Comparison of ENCODE assay signal across 8 cellular contexts in the genomic region with DNA sequence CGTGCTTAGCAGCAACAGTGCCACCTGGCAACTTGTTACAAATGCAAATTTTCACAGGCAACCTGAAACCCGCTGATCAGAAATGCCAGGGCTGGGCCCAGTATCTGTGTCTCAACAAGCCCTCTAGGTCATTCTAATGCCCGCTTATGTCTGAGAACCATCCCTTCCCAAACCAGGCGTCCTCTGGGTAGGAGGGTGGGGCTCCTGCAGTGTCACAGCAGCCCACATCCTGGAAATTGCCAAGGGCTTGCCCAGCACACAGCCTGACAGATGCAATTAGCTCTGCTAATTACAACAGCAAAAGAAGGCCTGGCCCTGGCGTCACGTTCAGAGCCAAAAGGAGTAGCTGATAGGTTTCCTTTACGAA. TPM values are rescaled to one million over a fixed set of nuclear protein-coding genes. Genes with fewer than 3 reads are reported as not detected.
DNase-seq lines count a peak whose midpoint lies in the region; TF ChIP-seq lines count a peak whose summit lies in the region.

No MANE protein-coding gene starts in this region.

- no peak for TF ChIP-seq CTCF in testis (IDR thresholded peaks at IDR 0.05)

- H3K4me1 Mint-ChIP-seq in activated T-cell treated with anti-CD3 and anti-CD28 coated beads, Interleukin-2, amount 50 U/mL, for 24 hours (ENCODE audit: low read depth): peaks cover 96% of the 10 kb centered on the region
- peaks cover 99% of the 10 kb centered on the region for H3K4me1 Mint-ChIP-seq in stimulated activated naive CD8-positive, alpha-beta T cell treated with anti-CD3 and anti-CD28 coated beads, Interleukin-15, Interleukin-2, amounts not matched to agents 100 ng/mL and 50 ng/mL, for 24 hours (ENCODE audit: low read depth)

- H3K4me3 ChIP-seq in testis: no peak overlapping the region

- H3K9me3 Mint-ChIP-seq in activated T-cell treated with anti-CD3 and anti-CD28 coated beads, Interleukin-2, amount 50 U/mL, for 24 hours: no peaks in the 10 kb centered on the region
- H3K9me3 Mint-ChIP-seq in stimulated activated naive CD8-positive, alpha-beta T cell treated with anti-CD3 and anti-CD28 coated beads, Interleukin-15, Interleukin-2, amounts not matched to agents 100 ng/mL and 50 ng/mL, for 24 hours: no peaks in the 10 kb centered on the region

- H3K27ac ChIP-seq in epithelial cell of prostate: peak overlapping the region; percentile 100
- H3K27ac ChIP-seq in testis: no peak overlapping the region

- DNase-seq in activated T-cell treated with anti-CD3 and anti-CD28 coated beads, Interleukin-2, amount 50 U/mL, for 24 hours: peak; percentile 45
- DNase-seq in activated T-cell treated with anti-CD3 and anti-CD28 coated beads, Interleukin-2, amount 50 U/mL, for 48 hours: no peak
- DNase-seq in NCI-H526 (lab: John Stamatoyannopoulos, UW): peak; percentile 72 to 87
- no peak for DNase-seq in epithelial cell of prostate (ENCODE audit: low read depth, low spot score)
- no peak for DNase-seq in testis
- DNase-seq in kidney tubule cell (ENCODE audit: low spot score): no peak
- no peak for DNase-seq in NCI-H2029 (lab: John Stamatoyannopoulos, UW)

- peak overlapping the region; percentile 19 for H3K4me3 Mint-ChIP-seq in activated T-cell treated with anti-CD3 and anti-CD28 coated beads, Interleukin-2, amount 50 U/mL, for 24 hours
- H3K4me3 Mint-ChIP-seq in stimulated activated naive CD8-positive, alpha-beta T cell treated with anti-CD3 and anti-CD28 coated beads, Interleukin-15, Interleukin-2, amounts not matched to agents 100 ng/mL and 50 ng/mL, for 24 hours: peak overlapping the region; percentile 41

- no peaks in the 10 kb centered on the region for H3K27me3 Mint-ChIP-seq in activated T-cell treated with anti-CD3 and anti-CD28 coated beads, Interleukin-2, amount 50 U/mL, for 24 hours
- no peaks in the 10 kb centered on the region for H3K27me3 Mint-ChIP-seq in stimulated activated naive CD8-positive, alpha-beta T cell treated with anti-CD3 and anti-CD28 coated beads, Interleukin-15, Interleukin-2, amounts not matched to agents 100 ng/mL and 50 ng/mL, for 24 hours

- no peaks in the 10 kb centered on the region for H3K27me3 ChIP-seq in testis

- peaks cover 67% of the 10 kb centered on the region for H3K4me1 ChIP-seq in testis

- H3K9me3 ChIP-seq in testis: no peaks in the 10 kb centered on the region

- H3K36me3 Mint-ChIP-seq in activated T-cell treated with anti-CD3 and anti-CD28 coated beads, Interleukin-2, amount 50 U/mL, for 24 hours (ENCODE audit: low read depth): peaks cover 54% of the 10 kb centered on the region
- H3K36me3 Mint-ChIP-seq in stimulated activated naive CD8-positive, alpha-beta T cell treated with anti-CD3 and anti-CD28 coated beads, Interleukin-15, Interleukin-2, amounts not matched to agents 100 ng/mL and 50 ng/mL, for 24 hours (ENCODE audit: low read depth): peaks cover 25% of the 10 kb centered on the region

- H3K36me3 ChIP-seq in testis (ENCODE audit: low read depth, missing control alignments): no peaks in the 10 kb centered on the region

- no peak for TF ChIP-seq POLR2A in testis (IDR thresholded peaks at IDR 0.05)

- 72 to 76% methylated on average over 5 to 7 of the region's 7 CpGs for WGBS in testis, 2 donors

- intact Hi-C loops in testis (cut with DNase I; ENCODE audit: low total_unique reads): no loop called here

- peak overlapping the region; percentile 97 for H3K27ac Mint-ChIP-seq in activated T-cell treated with anti-CD3 and anti-CD28 coated beads, Interleukin-2, amount 50 U/mL, for 24 hours
- peak overlapping the region; percentile 77 for H3K27ac Mint-ChIP-seq in stimulated activated naive CD8-positive, alpha-beta T cell treated with anti-CD3 and anti-CD28 coated beads, Interleukin-15, Interleukin-2, amounts not matched to agents 100 ng/mL and 50 ng/mL, for 24 hours

RNA-seq across cellular contexts. Expression of a gene that starts 15.9 kb away (rescaled TPM):
- 10 to 100 TPM; 21.6 to 29.5 TPM for total RNA-seq in testis
- 21.5 TPM for polyA plus RNA-seq in testis (ENCODE audit: insufficient read depth, low read depth, low replicate concordance)

RNA-seq across cellular contexts. Expression of a gene that starts 31.2 kb away (rescaled TPM):
- total RNA-seq in testis: 10 to 100 TPM; 10.1 to 14.6 TPM
- polyA plus RNA-seq in testis (ENCODE audit: insufficient read depth, low read depth, low replicate concordance): 16.3 TPM

RNA-seq across cellular contexts. Expression of a gene that starts 53.4 kb away (rescaled TPM):
- 10 to 100 TPM; 28.9 to 51.7 TPM for total RNA-seq in testis
- 53.7 TPM for polyA plus RNA-seq in testis (ENCODE audit: insufficient read depth, low read depth, low replicate concordance)

Comparison
In these comparisons a context has a peak if more than half of its experiments do, and no peak if none do; other contexts are left out.
1. DNase-seq: peak in activated T-cell treated with anti-CD3 and anti-CD28 coated beads, Interleukin-2, amount 50 U/mL, for 24 hours (single experiment) and NCI-H526 (2 of 2); none in activated T-cell treated with anti-CD3 and anti-CD28 coated beads, Interleukin-2, amount 50 U/mL, for 48 hours (0 of 2), epithelial cell of prostate (single experiment), testis (single experiment), kidney tubule cell (single experiment) and NCI-H2029 (single experiment).